18 cellular contexts compared by ENCODE assay signal in genomic region chr11:12687740-12688139, GRCh38. TPM values are rescaled to one million over a fixed set of nuclear protein-coding genes. Genes with fewer than 3 reads are reported as not detected.
DNase-seq lines count a peak whose midpoint lies in the region; ATAC-seq, FAIRE-seq and TF ChIP-seq lines count a peak whose summit lies in the region.
"Had no signal": no experiment of that assay in that cellular context is flagged by ENCODE, and none has a peak within 500 bp of the region (broad histone marks: within the 10 kb centered on the region; RNA-seq: fewer than 3 reads in every experiment).

No MANE protein-coding gene starts in this region.

- no peak for TF ChIP-seq CTCF in HEK293 (tag by site-specific recombination; IDR thresholded peaks at IDR 0.05)
- TF ChIP-seq CTCF in astrocyte (IDR thresholded peaks at IDR 0.05; ENCODE audit: insufficient read depth, low read depth, low read length) = no peak
- no peak for TF ChIP-seq CTCF in progenitor cell of endocrine pancreas (IDR thresholded peaks at IDR 0.05; ENCODE audit: unreplicated experiment)

- H3K27me3 Mint-ChIP-seq in astrocyte (ENCODE audit: low read depth, unreplicated experiment) (no peaks in the 10 kb centered on the region), progenitor cell of endocrine pancreas (no peaks in the 10 kb centered on the region)

- POLR2A ChIA-PET in HEK293 (lab: Yijun Ruan, JAX) = no interaction called here

- H2AFZ ChIP-seq in astrocyte (ENCODE audit: low read depth, low read length) = no peak overlapping the region

- H3K27ac ChIP-seq in HEK293 (ENCODE audit: extremely low read depth, low read depth, low read length) = no peak overlapping the region
- no peak overlapping the region for H3K27ac ChIP-seq in astrocyte (ENCODE audit: low read depth, low read length)
- H3K27ac ChIP-seq: KMS-11, SK-N-MC had no signal

- H3K36me3 Mint-ChIP-seq in astrocyte (ENCODE audit: low read depth, unreplicated experiment) = peaks cover 4% of the 10 kb centered on the region
- no peaks in the 10 kb centered on the region for H3K36me3 Mint-ChIP-seq in progenitor cell of endocrine pancreas (ENCODE audit: insufficient read depth)

- peaks cover 68% of the 10 kb centered on the region for H4K20me1 ChIP-seq in astrocyte (ENCODE audit: insufficient read depth, low read length)

- peak overlapping the region; percentile 62 for H3K4me2 ChIP-seq in astrocyte (ENCODE audit: low read length)
- H3K4me2 ChIP-seq: KMS-11 had no signal

- peak overlapping the region; percentile 16 for H3K4me3 Mint-ChIP-seq in astrocyte (ENCODE audit: unreplicated experiment)
- no peak overlapping the region for H3K4me3 Mint-ChIP-seq in progenitor cell of endocrine pancreas (ENCODE audit: low read depth)
- H3K4me3 Mint-ChIP-seq: activated CD8-positive, alpha-beta T cell treated with anti-CD3 and anti-CD28 coated beads for 36 hours had no signal

- H3K4me1 ChIP-seq in HEK293 (ENCODE audit: control insufficient read depth, insufficient read depth, low read length) (peaks cover under 1% of the 10 kb centered on the region; the same call in 1 of the 2 replicates), astrocyte (ENCODE audit: insufficient read depth, low read length) (peaks cover 78% of the 10 kb centered on the region)

- CTCF ChIA-PET in HEK293 (lab: Yijun Ruan, JAX) = no interaction called here

- peaks cover 81% of the 10 kb centered on the region for H3K4me1 Mint-ChIP-seq in astrocyte (ENCODE audit: low read depth, unreplicated experiment)
- H3K4me1 Mint-ChIP-seq in progenitor cell of endocrine pancreas (ENCODE audit: low read depth) = peaks cover 77% of the 10 kb centered on the region

- no peak for DNase-seq in astrocyte (ENCODE audit: low read depth)
- DNase-seq in progenitor cell of endocrine pancreas (ENCODE audit: low spot score, unreplicated experiment) = peak; percentile 26
- DNase-seq in stimulated activated CD4-positive, alpha-beta T cell treated with anti-CD3 and anti-CD28 coated beads, Interleukin-2, amount 100 ng/mL, for 24 hours = no peak
- DNase-seq in erythroblast (lab: John Stamatoyannopoulos, UW) = no peak
- DNase-seq in NCI-H2227 (lab: John Stamatoyannopoulos, UW; ENCODE audit: unreplicated experiment) = no peak
- DNase-seq: activated CD8-positive, alpha-beta T cell treated with anti-CD3 and anti-CD28 coated beads for 36 hours; adrenal gland; BE2C; DMS153; NCI-H345; stimulated activated naive CD4-positive, alpha-beta T cell had no signal

- no peaks in the 10 kb centered on the region for H3K36me3 ChIP-seq in HEK293 (ENCODE audit: control insufficient read depth in 2 of 2, insufficient read depth in 1 of 2, low read length in 2 of 2)
- no peaks in the 10 kb centered on the region for H3K36me3 ChIP-seq in astrocyte (ENCODE audit: insufficient read depth, low read length)
- H3K36me3 ChIP-seq: adrenal gland had no signal

- H3K9me3 ChIP-seq in HEK293 (ENCODE audit: control insufficient read depth, insufficient read depth, low read depth, low read length) (no peaks in the 10 kb centered on the region), astrocyte (ENCODE audit: insufficient read depth, low read depth, low read length) (no peaks in the 10 kb centered on the region), iPS-18c (ENCODE audit: control insufficient read depth, insufficient read depth, low read length) (no peaks in the 10 kb centered on the region)
- H3K9me3 ChIP-seq: adrenal gland, BE2C had no signal

- ATAC-seq in HG03095 (IDR thresholded peaks at IDR 0.05; ENCODE audit: unreplicated experiment) = no peak
- ATAC-seq: activated CD8-positive, alpha-beta T cell treated with anti-CD3 and anti-CD28 coated beads for 36 hours had no signal

- H3K79me2 ChIP-seq in astrocyte (ENCODE audit: insufficient read depth, low read length) = peaks cover 98% of the 10 kb centered on the region

- FAIRE-seq in astrocyte (lab: Jason Lieb, UNC) = no peak
- FAIRE-seq: H54 had no signal

- TF ChIP-seq POLR2A in erythroblast (IDR thresholded peaks at IDR 0.05; ENCODE audit: low read length) = no peak

- H3K4me3 ChIP-seq in HEK293 (ENCODE audit: low read depth, low read length) = no peak overlapping the region
- no peak overlapping the region for H3K4me3 ChIP-seq in astrocyte (ENCODE audit: insufficient read depth, low read depth, low read length)
- 0 out of 2 replicates have a peak overlapping the region, but pooled peaks have one; percentile 10 for H3K4me3 ChIP-seq in iPS-18c (ENCODE audit: insufficient read depth, low read depth, low read length)
- H3K4me3 ChIP-seq: adrenal gland, SK-N-MC, skin epidermis had no signal

- no peak overlapping the region for H3K9ac ChIP-seq in astrocyte (ENCODE audit: low read length)
- H3K9ac ChIP-seq: KMS-11 had no signal

- no peaks in the 10 kb centered on the region for H3K27me3 ChIP-seq in astrocyte (ENCODE audit: insufficient read depth, low read length)
- H3K27me3 ChIP-seq: adrenal gland, BE2C had no signal

- H3K9me3 Mint-ChIP-seq in astrocyte (ENCODE audit: unreplicated experiment) (no peaks in the 10 kb centered on the region), progenitor cell of endocrine pancreas (ENCODE audit: low read depth) (no peaks in the 10 kb centered on the region)
- H3K9me3 Mint-ChIP-seq: activated CD8-positive, alpha-beta T cell treated with anti-CD3 and anti-CD28 coated beads for 36 hours had no signal

- H3K27ac Mint-ChIP-seq in astrocyte (ENCODE audit: unreplicated experiment) (no peak overlapping the region), progenitor cell of endocrine pancreas (peak overlapping the region; percentile 76)
- H3K27ac Mint-ChIP-seq: activated CD8-positive, alpha-beta T cell treated with anti-CD3 and anti-CD28 coated beads for 36 hours had no signal

TF ChIP-seq in HEK293, 187 proteins besides CTCF, POLR2A, EP300 and RAD21 (continues in another document):
- no peak for TF ChIP-seq OSR2 (tag by site-specific recombination; IDR thresholded peaks at IDR 0.05)
- no peak for TF ChIP-seq SALL2 (tag by site-specific recombination; IDR thresholded peaks at IDR 0.05; ENCODE audit: borderline replicate concordance)
- no peak for TF ChIP-seq GFI1B (tag by site-specific recombination; IDR thresholded peaks at IDR 0.05)
- no peak for TF ChIP-seq ZNF274 (IDR thresholded peaks at IDR 0.05; ENCODE audit: low read length)
- TF ChIP-seq ZNF274 (tag by site-specific recombination; IDR thresholded peaks at IDR 0.05; ENCODE audit: borderline replicate concordance) = no peak
- TF ChIP-seq ZNF558 (tag by site-specific recombination; IDR thresholded peaks at IDR 0.05) = no peak
- TF ChIP-seq ZIC2 (tag by site-specific recombination; IDR thresholded peaks at IDR 0.05) = no peak
- no peak for TF ChIP-seq ZBTB1 (tag by site-specific recombination; IDR thresholded peaks at IDR 0.05)
- TF ChIP-seq ZNF404 (tag by site-specific recombination; IDR thresholded peaks at IDR 0.05) = no peak
- TF ChIP-seq ZNF350 (tag by site-specific recombination; IDR thresholded peaks at IDR 0.05) = no peak
- peak; percentile 44 for TF ChIP-seq ZFHX2 (tag by site-specific recombination; conservative IDR thresholded peaks at IDR 0.05)
- no peak for TF ChIP-seq ZNF530 (tag by site-specific recombination; IDR thresholded peaks at IDR 0.05; ENCODE audit: low read depth)
- peak; percentile 29; the same call in 1 of the 2 replicates for TF ChIP-seq EGR2 (tag by site-specific recombination; IDR thresholded peaks at IDR 0.05; ENCODE audit: low read depth)
- TF ChIP-seq ZNF221 (tag by site-specific recombination; IDR thresholded peaks at IDR 0.05; ENCODE audit: borderline replicate concordance) = no peak
- TF ChIP-seq BCL11B (tag by site-specific recombination; IDR thresholded peaks at IDR 0.05; ENCODE audit: low read depth) = no peak
- no peak for TF ChIP-seq PRDM6 (tag by site-specific recombination; IDR thresholded peaks at IDR 0.05)
- TF ChIP-seq ZNF600 (tag by site-specific recombination; IDR thresholded peaks at IDR 0.05) = 0 out of 2 replicates have a peak, but pooled peaks have one; percentile 30
- TF ChIP-seq HOXD13 (CRISPR knock-in tag; IDR thresholded peaks at IDR 0.05; ENCODE audit: borderline replicate concordance) = no peak
- TF ChIP-seq ZNF140 (tag by site-specific recombination; IDR thresholded peaks at IDR 0.05) = no peak
- no peak for TF ChIP-seq ZNF223 (tag by site-specific recombination; IDR thresholded peaks at IDR 0.05)
- TF ChIP-seq ZBTB6 (tag by site-specific recombination; IDR thresholded peaks at IDR 0.05) = no peak

RNA-seq across cellular contexts. Expression of gene TEAD1, which starts 13.5 kb away (rescaled TPM):
- 141 and 149 TPM in 2 replicates for total RNA-seq in astrocyte
- total RNA-seq in progenitor cell of endocrine pancreas = 92.4 and 95.8 TPM in 2 replicates
